11 cellular contexts compared by ENCODE assay signal in genomic region chr2:119487434-119488244, GRCh38. TPM values are rescaled to one million over a fixed set of nuclear protein-coding genes. Genes with fewer than 3 reads are reported as not detected.
DNase-seq lines count a peak whose midpoint lies in the region; ATAC-seq and TF ChIP-seq lines count a peak whose summit lies in the region.
"Had no signal": no experiment of that assay in that cellular context is flagged by ENCODE, and none has a peak within 500 bp of the region (broad histone marks: within the 10 kb centered on the region; RNA-seq: fewer than 3 reads in every experiment).

No MANE protein-coding gene starts in this region.

- H3K27ac Mint-ChIP-seq in nephron, result peak overlapping the region; percentile 64 to 97 (median 91)
- H3K27ac Mint-ChIP-seq in activated naive CD4-positive, alpha-beta T cell treated with anti-CD3 and anti-CD28 coated beads for 36 hours, result no peak overlapping the region
- H3K27ac Mint-ChIP-seq: WTC11 had no signal

- no peaks in the 10 kb centered on the region for H3K36me3 Mint-ChIP-seq in nephron (ENCODE audit: low read depth)
- no peaks in the 10 kb centered on the region for H3K36me3 Mint-ChIP-seq in activated naive CD4-positive, alpha-beta T cell treated with anti-CD3 and anti-CD28 coated beads for 36 hours (ENCODE audit: low read depth)
- H3K36me3 Mint-ChIP-seq: WTC11 had no signal

- peaks cover 38% of the 10 kb centered on the region for H3K4me1 Mint-ChIP-seq in nephron
- no peaks in the 10 kb centered on the region for H3K4me1 Mint-ChIP-seq in activated naive CD4-positive, alpha-beta T cell treated with anti-CD3 and anti-CD28 coated beads for 36 hours (ENCODE audit: low read depth)

- peaks cover 23% of the 10 kb centered on the region for H3K4me1 ChIP-seq in OCI-LY3 (ENCODE audit: low read length)

- TF ChIP-seq CTCF in OCI-LY3 (IDR thresholded peaks at IDR 0.05; ENCODE audit: low read depth, low read length) (no peak), nephron (IDR thresholded peaks at IDR 0.05; ENCODE audit: unreplicated experiment in 3 of 3) (no peak)

- H3K36me3 ChIP-seq in OCI-LY3 (replicated peaks; ENCODE audit: low read depth, low read length), result no peaks in the 10 kb centered on the region

- no peaks in the 10 kb centered on the region for H3K27me3 ChIP-seq in OCI-LY3 (ENCODE audit: low read depth, low read length)

- H3K27ac ChIP-seq in OCI-LY3 (ENCODE audit: low read length), result no peak overlapping the region

- no peaks in the 10 kb centered on the region for H3K79me2 ChIP-seq in OCI-LY3 (ENCODE audit: low read length)

- ATAC-seq in GM18520 (IDR thresholded peaks at IDR 0.05; ENCODE audit: unreplicated experiment), result peak; percentile 63
- peak; percentile 70 for ATAC-seq in HG02571 (IDR thresholded peaks at IDR 0.05; ENCODE audit: unreplicated experiment)
- ATAC-seq in HG03439 (IDR thresholded peaks at IDR 0.05; ENCODE audit: unreplicated experiment), result no peak
- no peak for ATAC-seq in esophagus mucosa

- peak overlapping the region; percentile 63 for H3K4me2 ChIP-seq in OCI-LY3 (ENCODE audit: low read length)

- no peaks in the 10 kb centered on the region for H3K9me3 ChIP-seq in OCI-LY3 (ENCODE audit: insufficient read depth, low read length)

- no peak overlapping the region for H3K4me3 Mint-ChIP-seq in nephron
- no peak overlapping the region for H3K4me3 Mint-ChIP-seq in activated naive CD4-positive, alpha-beta T cell treated with anti-CD3 and anti-CD28 coated beads for 36 hours
- H3K4me3 Mint-ChIP-seq: WTC11 had no signal

- intact Hi-C loops in activated naive CD4-positive, alpha-beta T cell treated with anti-CD3 and anti-CD28 coated beads for 36 hours (cut with micrococcal nuclease), result no loop called here

- peak overlapping the region; percentile 20; the same call in 1 of the 2 replicates for H3K4me3 ChIP-seq in OCI-LY3 (ENCODE audit: low read length)

- peaks cover 35% of the 10 kb centered on the region for H3K27me3 Mint-ChIP-seq in nephron (ENCODE audit: low read depth)
- no peaks in the 10 kb centered on the region for H3K27me3 Mint-ChIP-seq in activated naive CD4-positive, alpha-beta T cell treated with anti-CD3 and anti-CD28 coated beads for 36 hours (ENCODE audit: low read depth)

- no peak overlapping the region for H2AFZ ChIP-seq in OCI-LY3 (ENCODE audit: low read depth, low read length)

- CTCF ChIA-PET in activated naive CD4-positive, alpha-beta T cell treated with anti-CD3 and anti-CD28 coated beads for 36 hours (lab: Charles Lee), result interaction anchor here (0.6 kb wide), 1 partner anchor 451 kb away, joined by 3 read pairs; no protein-coding TSS in a partner anchor

- DNase-seq in activated naive CD4-positive, alpha-beta T cell treated with anti-CD3 and anti-CD28 coated beads for 36 hours, result no peak
- no peak for DNase-seq in A172 (ENCODE audit: low spot score)
- DNase-seq: NCI-H446 treated with DMSO at 0.1 percent for 48 hours; stimulated activated CD4-positive, alpha-beta T cell treated with anti-CD3 and anti-CD28 coated beads, Interleukin-12 subunit alpha, Interleukin-12 subunit beta, amount 100 ng/mL, for 4 hours had no signal

- H3K9ac ChIP-seq in OCI-LY3 (ENCODE audit: low read length), result no peak overlapping the region

- H3K9me3 Mint-ChIP-seq in nephron, result no peaks in the 10 kb centered on the region
- no peaks in the 10 kb centered on the region for H3K9me3 Mint-ChIP-seq in activated naive CD4-positive, alpha-beta T cell treated with anti-CD3 and anti-CD28 coated beads for 36 hours
- H3K9me3 Mint-ChIP-seq: WTC11 had no signal

- H4K20me1 ChIP-seq in OCI-LY3 (ENCODE audit: insufficient read depth, low read length), result no peaks in the 10 kb centered on the region

RNA-seq across cellular contexts. Expression of gene SCTR, which starts 36.6 kb away (rescaled TPM):
- not detected for total RNA-seq in activated naive CD4-positive, alpha-beta T cell treated with anti-CD3 and anti-CD28 coated beads for 36 hours
- total RNA-seq in A172 (2014; rRNA removed; shearing (Covaris generic)), result not detected in 2 replicates
- total RNA-seq in esophagus mucosa, result not detected
- total RNA-seq: WTC11 had no signal

RNA-seq across cellular contexts. Expression of gene TMEM37, which starts 56.0 kb away (rescaled TPM):
- total RNA-seq in activated naive CD4-positive, alpha-beta T cell treated with anti-CD3 and anti-CD28 coated beads for 36 hours, result not detected
- 0.12 and 1.3 TPM in 2 replicates for total RNA-seq in A172 (2014; rRNA removed; shearing (Covaris generic))
- total RNA-seq in esophagus mucosa, result 6.0 TPM

RNA-seq across cellular contexts. Expression of gene CFAP221, which starts 56.6 kb away (rescaled TPM):
- not detected for total RNA-seq in activated naive CD4-positive, alpha-beta T cell treated with anti-CD3 and anti-CD28 coated beads for 36 hours
- total RNA-seq in A172 (2014; rRNA removed; shearing (Covaris generic)), result 0.22 and 0.57 TPM in 2 replicates
- total RNA-seq in esophagus mucosa, result not detected

Comparison
In these comparisons a context has a peak if more than half of its experiments do, and no peak if none do; other contexts are left out.
1. ATAC-seq: peak in GM18520 (single experiment) and HG02571 (single experiment); none in HG03439 (single experiment) and esophagus mucosa (single experiment).